2 cellular contexts compared by ENCODE assay signal in the genomic region with DNA sequence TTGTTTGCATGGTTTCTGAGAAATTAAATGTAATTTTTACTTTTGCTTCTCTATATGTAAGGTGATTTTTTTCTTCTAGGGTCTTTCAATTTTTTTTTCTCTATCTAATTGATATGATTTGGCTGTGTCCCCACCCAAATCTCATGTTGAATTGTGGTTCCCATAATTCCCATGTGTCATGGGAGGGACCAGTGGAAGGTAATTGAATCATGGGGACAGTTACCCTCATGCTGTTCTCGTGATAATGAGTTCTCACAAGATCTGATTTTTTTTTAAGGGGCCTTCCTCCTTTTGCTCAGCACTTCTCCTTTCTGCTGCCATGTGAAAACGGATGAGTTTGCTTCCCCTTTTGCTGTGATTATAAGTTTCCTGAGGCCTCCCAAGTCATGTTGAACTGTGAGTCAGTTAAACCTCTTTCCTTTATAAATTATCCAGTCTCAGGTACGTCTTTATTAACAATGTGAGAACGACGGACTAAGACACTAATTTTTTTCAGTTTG.
A peak's percentile ranks its signal among the peaks of the same experiment; 100 is the strongest.
TF ChIP-seq lines count a peak whose summit lies in the region.

No MANE protein-coding gene starts in this region.

TF ChIP-seq in K562, 482 proteins besides CTCF, POLR2A, EP300 and RAD21 (continued from another document):
- TF ChIP-seq, protein P1, sequence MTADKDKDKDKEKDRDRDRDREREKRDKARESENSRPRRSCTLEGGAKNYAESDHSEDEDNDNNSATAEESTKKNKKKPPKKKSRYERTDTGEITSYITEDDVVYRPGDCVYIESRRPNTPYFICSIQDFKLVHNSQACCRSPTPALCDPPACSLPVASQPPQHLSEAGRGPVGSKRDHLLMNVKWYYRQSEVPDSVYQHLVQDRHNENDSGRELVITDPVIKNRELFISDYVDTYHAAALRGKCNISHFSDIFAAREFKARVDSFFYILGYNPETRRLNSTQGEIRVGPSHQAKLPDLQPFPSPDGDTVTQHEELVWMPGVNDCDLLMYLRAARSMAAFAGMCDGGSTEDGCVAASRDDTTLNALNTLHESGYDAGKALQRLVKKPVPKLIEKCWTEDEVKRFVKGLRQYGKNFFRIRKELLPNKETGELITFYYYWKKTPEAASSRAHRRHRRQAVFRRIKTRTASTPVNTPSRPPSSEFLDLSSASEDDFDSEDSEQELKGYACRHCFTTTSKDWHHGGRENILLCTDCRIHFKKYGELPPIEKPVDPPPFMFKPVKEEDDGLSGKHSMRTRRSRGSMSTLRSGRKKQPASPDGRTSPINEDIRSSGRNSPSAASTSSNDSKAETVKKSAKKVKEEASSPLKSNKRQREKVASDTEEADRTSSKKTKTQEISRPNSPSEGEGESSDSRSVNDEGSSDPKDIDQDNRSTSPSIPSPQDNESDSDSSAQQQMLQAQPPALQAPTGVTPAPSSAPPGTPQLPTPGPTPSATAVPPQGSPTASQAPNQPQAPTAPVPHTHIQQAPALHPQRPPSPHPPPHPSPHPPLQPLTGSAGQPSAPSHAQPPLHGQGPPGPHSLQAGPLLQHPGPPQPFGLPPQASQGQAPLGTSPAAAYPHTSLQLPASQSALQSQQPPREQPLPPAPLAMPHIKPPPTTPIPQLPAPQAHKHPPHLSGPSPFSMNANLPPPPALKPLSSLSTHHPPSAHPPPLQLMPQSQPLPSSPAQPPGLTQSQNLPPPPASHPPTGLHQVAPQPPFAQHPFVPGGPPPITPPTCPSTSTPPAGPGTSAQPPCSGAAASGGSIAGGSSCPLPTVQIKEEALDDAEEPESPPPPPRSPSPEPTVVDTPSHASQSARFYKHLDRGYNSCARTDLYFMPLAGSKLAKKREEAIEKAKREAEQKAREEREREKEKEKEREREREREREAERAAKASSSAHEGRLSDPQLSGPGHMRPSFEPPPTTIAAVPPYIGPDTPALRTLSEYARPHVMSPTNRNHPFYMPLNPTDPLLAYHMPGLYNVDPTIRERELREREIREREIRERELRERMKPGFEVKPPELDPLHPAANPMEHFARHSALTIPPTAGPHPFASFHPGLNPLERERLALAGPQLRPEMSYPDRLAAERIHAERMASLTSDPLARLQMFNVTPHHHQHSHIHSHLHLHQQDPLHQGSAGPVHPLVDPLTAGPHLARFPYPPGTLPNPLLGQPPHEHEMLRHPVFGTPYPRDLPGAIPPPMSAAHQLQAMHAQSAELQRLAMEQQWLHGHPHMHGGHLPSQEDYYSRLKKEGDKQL (CRISPR knock-in tag; IDR thresholded peaks at IDR 0.05; ENCODE audit: borderline replicate concordance): no peak
- TF ChIP-seq, protein P2, sequence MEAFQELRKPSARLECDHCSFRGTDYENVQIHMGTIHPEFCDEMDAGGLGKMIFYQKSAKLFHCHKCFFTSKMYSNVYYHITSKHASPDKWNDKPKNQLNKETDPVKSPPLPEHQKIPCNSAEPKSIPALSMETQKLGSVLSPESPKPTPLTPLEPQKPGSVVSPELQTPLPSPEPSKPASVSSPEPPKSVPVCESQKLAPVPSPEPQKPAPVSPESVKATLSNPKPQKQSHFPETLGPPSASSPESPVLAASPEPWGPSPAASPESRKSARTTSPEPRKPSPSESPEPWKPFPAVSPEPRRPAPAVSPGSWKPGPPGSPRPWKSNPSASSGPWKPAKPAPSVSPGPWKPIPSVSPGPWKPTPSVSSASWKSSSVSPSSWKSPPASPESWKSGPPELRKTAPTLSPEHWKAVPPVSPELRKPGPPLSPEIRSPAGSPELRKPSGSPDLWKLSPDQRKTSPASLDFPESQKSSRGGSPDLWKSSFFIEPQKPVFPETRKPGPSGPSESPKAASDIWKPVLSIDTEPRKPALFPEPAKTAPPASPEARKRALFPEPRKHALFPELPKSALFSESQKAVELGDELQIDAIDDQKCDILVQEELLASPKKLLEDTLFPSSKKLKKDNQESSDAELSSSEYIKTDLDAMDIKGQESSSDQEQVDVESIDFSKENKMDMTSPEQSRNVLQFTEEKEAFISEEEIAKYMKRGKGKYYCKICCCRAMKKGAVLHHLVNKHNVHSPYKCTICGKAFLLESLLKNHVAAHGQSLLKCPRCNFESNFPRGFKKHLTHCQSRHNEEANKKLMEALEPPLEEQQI (IDR thresholded peaks at IDR 0.05): peak; percentile 84
- TF ChIP-seq SPI1 (IDR thresholded peaks at IDR 0.05; ENCODE audit: borderline replicate concordance, low read depth, low read length) (peak; percentile 85), FOXM1 (IDR thresholded peaks at IDR 0.05; ENCODE audit: low read depth) (peak; percentile 14; the same call in 1 of the 2 replicates), FOXM1 (CRISPR knock-in tag; IDR thresholded peaks at IDR 0.05; ENCODE audit: low read depth) (no peak), EHMT2 (IDR thresholded peaks at IDR 0.05) (peak; percentile 27; the same call in 1 of the 2 replicates)
TF ChIP-seq in K562: peak in this region for 5.

TF ChIP-seq in WTC11, 78 proteins besides CTCF, POLR2A, EP300 and RAD21 (continued from another document):
- no peak for TF ChIP-seq PRDM15 (CRISPR knock-in tag; IDR thresholded peaks at IDR 0.05)
- TF ChIP-seq, protein P3, sequence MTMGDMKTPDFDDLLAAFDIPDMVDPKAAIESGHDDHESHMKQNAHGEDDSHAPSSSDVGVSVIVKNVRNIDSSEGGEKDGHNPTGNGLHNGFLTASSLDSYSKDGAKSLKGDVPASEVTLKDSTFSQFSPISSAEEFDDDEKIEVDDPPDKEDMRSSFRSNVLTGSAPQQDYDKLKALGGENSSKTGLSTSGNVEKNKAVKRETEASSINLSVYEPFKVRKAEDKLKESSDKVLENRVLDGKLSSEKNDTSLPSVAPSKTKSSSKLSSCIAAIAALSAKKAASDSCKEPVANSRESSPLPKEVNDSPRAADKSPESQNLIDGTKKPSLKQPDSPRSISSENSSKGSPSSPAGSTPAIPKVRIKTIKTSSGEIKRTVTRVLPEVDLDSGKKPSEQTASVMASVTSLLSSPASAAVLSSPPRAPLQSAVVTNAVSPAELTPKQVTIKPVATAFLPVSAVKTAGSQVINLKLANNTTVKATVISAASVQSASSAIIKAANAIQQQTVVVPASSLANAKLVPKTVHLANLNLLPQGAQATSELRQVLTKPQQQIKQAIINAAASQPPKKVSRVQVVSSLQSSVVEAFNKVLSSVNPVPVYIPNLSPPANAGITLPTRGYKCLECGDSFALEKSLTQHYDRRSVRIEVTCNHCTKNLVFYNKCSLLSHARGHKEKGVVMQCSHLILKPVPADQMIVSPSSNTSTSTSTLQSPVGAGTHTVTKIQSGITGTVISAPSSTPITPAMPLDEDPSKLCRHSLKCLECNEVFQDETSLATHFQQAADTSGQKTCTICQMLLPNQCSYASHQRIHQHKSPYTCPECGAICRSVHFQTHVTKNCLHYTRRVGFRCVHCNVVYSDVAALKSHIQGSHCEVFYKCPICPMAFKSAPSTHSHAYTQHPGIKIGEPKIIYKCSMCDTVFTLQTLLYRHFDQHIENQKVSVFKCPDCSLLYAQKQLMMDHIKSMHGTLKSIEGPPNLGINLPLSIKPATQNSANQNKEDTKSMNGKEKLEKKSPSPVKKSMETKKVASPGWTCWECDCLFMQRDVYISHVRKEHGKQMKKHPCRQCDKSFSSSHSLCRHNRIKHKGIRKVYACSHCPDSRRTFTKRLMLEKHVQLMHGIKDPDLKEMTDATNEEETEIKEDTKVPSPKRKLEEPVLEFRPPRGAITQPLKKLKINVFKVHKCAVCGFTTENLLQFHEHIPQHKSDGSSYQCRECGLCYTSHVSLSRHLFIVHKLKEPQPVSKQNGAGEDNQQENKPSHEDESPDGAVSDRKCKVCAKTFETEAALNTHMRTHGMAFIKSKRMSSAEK (CRISPR knock-in tag; IDR thresholded peaks at IDR 0.05; ENCODE audit: borderline replicate concordance): no peak
- TF ChIP-seq JUN (CRISPR knock-in tag; IDR thresholded peaks at IDR 0.05): no peak
TF ChIP-seq in WTC11: peak in this region for 0.
